In the genomic region with DNA sequence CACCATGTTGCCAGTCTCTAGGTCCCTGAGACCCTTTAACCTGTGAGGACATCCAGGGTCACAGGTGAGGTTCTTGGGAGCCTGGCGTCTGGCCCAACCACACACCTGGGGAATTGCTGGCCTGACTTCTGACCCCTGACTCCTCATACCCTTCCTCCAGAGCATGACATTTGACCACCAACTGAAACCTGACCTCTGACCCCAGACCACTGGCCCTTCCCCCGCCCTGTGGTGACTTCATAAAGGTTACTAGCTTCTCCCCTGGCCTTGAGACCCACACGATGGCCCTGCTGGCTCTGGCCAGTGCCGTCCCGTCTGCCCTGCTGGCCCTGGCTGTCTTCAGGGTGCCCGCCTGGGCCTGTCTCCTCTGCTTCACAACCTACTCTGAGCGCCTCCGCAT, we compare ENCODE assay signal across 11 cellular contexts. TPM values are rescaled to one million over a fixed set of nuclear protein-coding genes. Genes with fewer than 3 reads are reported as not detected.
DNase-seq lines count a peak whose midpoint lies in the region; ATAC-seq and TF ChIP-seq lines count a peak whose summit lies in the region.
"Had no signal": no experiment of that assay in that cellular context is flagged by ENCODE, and none has a peak within 500 bp of the region (broad histone marks: within the 10 kb centered on the region; RNA-seq: fewer than 3 reads in every experiment).

A gene with protein sequence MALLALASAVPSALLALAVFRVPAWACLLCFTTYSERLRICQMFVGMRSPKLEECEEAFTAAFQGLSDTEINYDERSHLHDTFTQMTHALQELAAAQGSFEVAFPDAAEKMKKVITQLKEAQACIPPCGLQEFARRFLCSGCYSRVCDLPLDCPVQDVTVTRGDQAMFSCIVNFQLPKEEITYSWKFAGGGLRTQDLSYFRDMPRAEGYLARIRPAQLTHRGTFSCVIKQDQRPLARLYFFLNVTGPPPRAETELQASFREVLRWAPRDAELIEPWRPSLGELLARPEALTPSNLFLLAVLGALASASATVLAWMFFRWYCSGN (plus strand): TSS at position 85 of the 400 bp plus-strand sequence. CDS start 197 bp downstream, at position 282.

- H3K27ac Mint-ChIP-seq in activated T-cell treated with anti-CD3 and anti-CD28 coated beads, Interleukin-2, amount 50 U/mL, for 72 hours = peak within 1 kb of the TSS; percentile 2
- H3K27ac Mint-ChIP-seq in neural crest cell (ENCODE audit: unreplicated experiment) = no peak within 1 kb of the TSS
- H3K27ac Mint-ChIP-seq: activated naive CD8-positive, alpha-beta T cell treated with anti-CD3 and anti-CD28 coated beads, Interleukin-2, amount 10 ng/mL, durations not matched to agents 7 days and 5 days had no signal

- peaks cover 8% of the 10 kb centered on the region for H3K27me3 Mint-ChIP-seq in activated T-cell treated with anti-CD3 and anti-CD28 coated beads, Interleukin-2, amount 50 U/mL, for 72 hours (ENCODE audit: low read depth)
- peaks cover 15% of the 10 kb centered on the region for H3K27me3 Mint-ChIP-seq in neural crest cell (ENCODE audit: low read depth)

- no peak for DNase-seq in activated T-cell treated with anti-CD3 and anti-CD28 coated beads, Interleukin-2, amount 50 U/mL, for 72 hours
- no peak for DNase-seq in activated T-cell treated with anti-CD3 and anti-CD28 coated beads, Interleukin-2, amount 50 U/mL, for 1 hour
- DNase-seq in esophagus muscularis mucosa (ENCODE audit: extremely low spot score) (no peak), neural crest cell (ENCODE audit: low read depth, low spot score) (no peak), NCI-H1930 (lab: John Stamatoyannopoulos, UW) (no peak), COLO829 (ENCODE audit: low spot score) (no peak)
- DNase-seq: activated naive CD8-positive, alpha-beta T cell treated with anti-CD3 and anti-CD28 coated beads, Interleukin-2, amount 10 ng/mL, durations not matched to agents 7 days and 5 days; AML-193; NCI-H1417 had no signal

- peak within 1 kb of the TSS; percentile 99 to 100 (median 100) for H3K27ac ChIP-seq in esophagus muscularis mucosa (replicated peaks in 1 of 4)

- peaks cover 28 to 54% (median 45%) of the 10 kb centered on the region in 4 donors for H3K4me1 ChIP-seq in esophagus muscularis mucosa

- H3K36me3 ChIP-seq in esophagus muscularis mucosa = peaks cover 18 to 60% (median 50%) of the 10 kb centered on the region in 4 donors

- intact Hi-C loops in esophagus muscularis mucosa (cut with DNase I) = no loop called here

- no peak within 1 kb of the TSS for H3K4me3 Mint-ChIP-seq in activated T-cell treated with anti-CD3 and anti-CD28 coated beads, Interleukin-2, amount 50 U/mL, for 72 hours
- H3K4me3 Mint-ChIP-seq in neural crest cell = peak within 1 kb of the TSS; percentile 82
- H3K4me3 Mint-ChIP-seq: activated naive CD8-positive, alpha-beta T cell treated with anti-CD3 and anti-CD28 coated beads, Interleukin-2, amount 10 ng/mL, durations not matched to agents 7 days and 5 days had no signal

- TF ChIP-seq POLR2A in esophagus muscularis mucosa (IDR thresholded peaks at IDR 0.05; ENCODE audit: low read depth) = no peak

- H3K9me3 Mint-ChIP-seq in activated T-cell treated with anti-CD3 and anti-CD28 coated beads, Interleukin-2, amount 50 U/mL, for 72 hours = no peaks in the 10 kb centered on the region
- H3K9me3 Mint-ChIP-seq in neural crest cell = no peaks in the 10 kb centered on the region
- H3K9me3 Mint-ChIP-seq: activated naive CD8-positive, alpha-beta T cell treated with anti-CD3 and anti-CD28 coated beads, Interleukin-2, amount 10 ng/mL, durations not matched to agents 7 days and 5 days had no signal

- TF ChIP-seq CTCF in esophagus muscularis mucosa (IDR thresholded peaks at IDR 0.05) (no peak), neural crest cell (conservative IDR thresholded peaks at IDR 0.05) (no peak)

- TF ChIP-seq EP300 in esophagus muscularis mucosa (IDR thresholded peaks at IDR 0.05) = no peak

- ATAC-seq in activated T-cell treated with anti-CD3 and anti-CD28 coated beads, Interleukin-2, amount 50 U/mL, for 72 hours (replicated peaks in 1 of 2) = no peak
- ATAC-seq in HG02981 (IDR thresholded peaks at IDR 0.05; ENCODE audit: unreplicated experiment) (no peak), HG02884 (IDR thresholded peaks at IDR 0.05; ENCODE audit: unreplicated experiment) (no peak)

- WGBS in esophagus muscularis mucosa = 72% methylated on average over 2 of the region's 8 CpGs

- H3K9me3 ChIP-seq in esophagus muscularis mucosa = no peaks in the 10 kb centered on the region

- peak within 1 kb of the TSS; percentile 86 to 100 (median 98) for H3K4me3 ChIP-seq in esophagus muscularis mucosa

- H3K36me3 Mint-ChIP-seq in activated T-cell treated with anti-CD3 and anti-CD28 coated beads, Interleukin-2, amount 50 U/mL, for 72 hours (ENCODE audit: insufficient read depth in 2 of 2) = peaks cover 4 to 7% of the 10 kb centered on the region in 2 donors
- H3K36me3 Mint-ChIP-seq in neural crest cell (ENCODE audit: low read depth) = no peaks in the 10 kb centered on the region
- H3K36me3 Mint-ChIP-seq: activated naive CD8-positive, alpha-beta T cell treated with anti-CD3 and anti-CD28 coated beads, Interleukin-2, amount 10 ng/mL, durations not matched to agents 7 days and 5 days had no signal

- H3K27me3 ChIP-seq in esophagus muscularis mucosa = no peaks in the 10 kb centered on the region

- H3K4me1 Mint-ChIP-seq in activated T-cell treated with anti-CD3 and anti-CD28 coated beads, Interleukin-2, amount 50 U/mL, for 72 hours (ENCODE audit: low read depth) = peaks cover 24% of the 10 kb centered on the region
- peaks cover 23% of the 10 kb centered on the region for H3K4me1 Mint-ChIP-seq in neural crest cell

RNA-seq across cellular contexts. Expression of the gene that starts here (rescaled TPM):
- 1 to 10 TPM; 3.6 to 7.5 TPM for total RNA-seq in activated T-cell treated with anti-CD3 and anti-CD28 coated beads, Interleukin-2, amount 50 U/mL, for 72 hours
- total RNA-seq in esophagus muscularis mucosa (10 to 100 TPM; 11.8 to 37.8 (median 17.4) TPM), neural crest cell (3.0 and 4.2 TPM in 2 replicates)
